Comparison of ENCODE assay signal across 9 cellular contexts in the genomic region with DNA sequence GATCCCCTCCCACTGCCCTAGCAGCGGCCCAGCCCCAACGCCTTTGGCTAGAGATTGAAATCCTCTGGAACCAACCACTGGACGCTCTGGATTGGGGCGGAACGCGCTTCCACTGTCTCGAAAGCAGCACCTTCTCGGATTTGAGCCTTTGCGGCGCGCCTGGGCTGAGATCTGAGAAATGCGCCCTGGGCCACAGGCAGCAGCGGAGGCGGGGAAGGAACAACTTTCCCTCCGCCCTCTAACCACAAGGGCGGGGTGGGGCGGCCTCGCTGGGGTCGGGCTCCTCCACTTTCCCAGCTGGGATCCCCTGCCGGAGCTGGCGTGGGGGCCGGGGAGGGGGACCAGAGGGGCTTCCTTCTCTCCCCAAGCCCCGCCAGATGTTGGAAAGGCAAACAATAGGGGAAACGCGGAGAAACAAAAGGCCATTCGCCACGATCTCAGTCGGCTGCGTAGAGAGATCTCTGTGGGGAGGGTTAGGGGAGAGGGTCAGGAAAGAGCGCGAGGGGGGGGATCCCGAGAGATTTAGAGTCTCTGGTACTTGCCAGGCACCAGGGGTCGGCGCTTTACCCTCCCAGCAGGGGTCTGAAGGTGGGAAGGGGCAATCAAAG. TPM values are rescaled to one million over a fixed set of nuclear protein-coding genes. Genes with fewer than 3 reads are reported as not detected.
DNase-seq lines count a peak whose midpoint lies in the region; ATAC-seq and TF ChIP-seq lines count a peak whose summit lies in the region.
"Had no signal": no experiment of that assay in that cellular context is flagged by ENCODE, and none has a peak within 500 bp of the region (broad histone marks: within the 10 kb centered on the region; RNA-seq: fewer than 3 reads in every experiment).

No MANE protein-coding gene starts in this region.

- H3K27ac ChIP-seq in caudate nucleus (ENCODE audit: low read depth, low read length) (peak overlapping the region; percentile 94), skeletal muscle tissue (ENCODE audit: low read depth, low read length) (peak overlapping the region; percentile 67)

- H3K36me3 ChIP-seq in skeletal muscle tissue (ENCODE audit: control insufficient read depth in 3 of 3, insufficient read depth in 3 of 3, low read length in 3 of 3) = no peaks in the 10 kb centered on the region

- TF ChIP-seq CTCF in WI38 (IDR thresholded peaks at IDR 0.05; ENCODE audit: low read depth, low read length) = no peak

- peak overlapping the region; percentile 73 to 90 (median 80) for H3K9ac ChIP-seq in skeletal muscle tissue (ENCODE audit: low read depth in 1 of 3, low read length in 3 of 3)

- peaks cover 6 to 16% (median 6%) of the 10 kb centered on the region in 3 donors for H3K4me1 ChIP-seq in skeletal muscle tissue (ENCODE audit: control insufficient read depth in 3 of 3, insufficient read depth in 3 of 3, low read length in 3 of 3)

- H3K27me3 ChIP-seq in skeletal muscle tissue (ENCODE audit: control insufficient read depth in 3 of 3, insufficient read depth in 3 of 3, low read length in 3 of 3) = no peaks in the 10 kb centered on the region

- ATAC-seq in GM19035 (IDR thresholded peaks at IDR 0.05; ENCODE audit: unreplicated experiment) = peak; percentile 38
- ATAC-seq in HG03280 (IDR thresholded peaks at IDR 0.05; ENCODE audit: unreplicated experiment) = peak; percentile 37

- H3K4me3 ChIP-seq in WI38 (ENCODE audit: low read depth, low read length) (peak overlapping the region; percentile 61), skeletal muscle tissue (ENCODE audit: low read length in 3 of 3) (peak overlapping the region; percentile 79 to 81 (median 79))

- peak; percentile 5 for DNase-seq in A172 (ENCODE audit: low spot score)
- DNase-seq in caudate nucleus (lab: John Stamatoyannopoulos, UW) = peak in 57 of 61 donors; percentile 21 to 82 (median 60)
- DNase-seq in iris pigment epithelial cell (ENCODE audit: low read depth) = peak; percentile 82
- no peak for DNase-seq in NAMALWA (ENCODE audit: low spot score)

- H3K9me3 ChIP-seq in skeletal muscle tissue (ENCODE audit: control insufficient read depth in 3 of 3, low read length in 3 of 3) = no peaks in the 10 kb centered on the region

RNA-seq across cellular contexts. Expression of gene MOB3B, which starts 1.2 kb away (rescaled TPM):
- 0.02 TPM in 1 of 2 replicates, not detected in the other for total RNA-seq in A172 (2014; rRNA removed; shearing (Covaris generic))
- total RNA-seq in skeletal muscle tissue = 1.0 TPM

RNA-seq across cellular contexts. Expression of gene IFNK, which starts 4.3 kb away (rescaled TPM):
- not detected in 2 replicates for total RNA-seq in A172 (2014; rRNA removed; shearing (Covaris generic))
- total RNA-seq in skeletal muscle tissue = not detected
- total RNA-seq: subcutaneous adipose tissue had no signal

RNA-seq across cellular contexts. Expression of gene C9orf72, which starts 44.9 kb away (rescaled TPM):
- 7.5 and 8.1 TPM in 2 replicates for total RNA-seq in A172 (2014; rRNA removed; shearing (Covaris generic))
- total RNA-seq in skeletal muscle tissue = 15.1 TPM
